11 cellular contexts compared by ENCODE assay signal in genomic region chr9:5518937-5519319, GRCh38. TPM values are rescaled to one million over a fixed set of nuclear protein-coding genes. Genes with fewer than 3 reads are reported as not detected.
DNase-seq lines count a peak whose midpoint lies in the region; ATAC-seq and TF ChIP-seq lines count a peak whose summit lies in the region.
"Had no signal": no experiment of that assay in that cellular context is flagged by ENCODE, and none has a peak within 500 bp of the region (broad histone marks: within the 10 kb centered on the region; RNA-seq: fewer than 3 reads in every experiment).

No MANE protein-coding gene starts in this region.

- peak overlapping the region; percentile 21 for H3K27ac Mint-ChIP-seq in activated CD4-positive, alpha-beta T cell treated with anti-CD3 and anti-CD28 coated beads, Interleukin-2, amount 10 ng/mL, durations not matched to agents 24 days and 14 days

- peaks cover 40% of the 10 kb centered on the region for H3K36me3 Mint-ChIP-seq in activated CD4-positive, alpha-beta T cell treated with anti-CD3 and anti-CD28 coated beads, Interleukin-2, amount 10 ng/mL, durations not matched to agents 24 days and 14 days (ENCODE audit: low read depth)

- intact Hi-C loops in activated CD4-positive, alpha-beta T cell treated with anti-CD3 and anti-CD28 coated beads, Interleukin-2, amount 10 ng/mL, durations not matched to agents 24 days and 14 days (cut with micrococcal nuclease): loop anchor here (1.0 to 2.0 kb wide), 4 partner anchors 9 to 68 kb away; partner anchors contain the start of gene PDCD1LG2

- no peak for TF ChIP-seq CTCF in suprapubic skin (IDR thresholded peaks at IDR 0.05)

- no peaks in the 10 kb centered on the region for H3K27me3 ChIP-seq in suprapubic skin

- ATAC-seq in GM21576 (IDR thresholded peaks at IDR 0.05; ENCODE audit: unreplicated experiment) (peak; percentile 14), HG03460 (IDR thresholded peaks at IDR 0.05; ENCODE audit: unreplicated experiment) (peak; percentile 27)

- no peak for TF ChIP-seq POLR2A in suprapubic skin (IDR thresholded peaks at IDR 0.05)

- peaks cover 4% of the 10 kb centered on the region for H3K9me3 Mint-ChIP-seq in activated CD4-positive, alpha-beta T cell treated with anti-CD3 and anti-CD28 coated beads, Interleukin-2, amount 10 ng/mL, durations not matched to agents 24 days and 14 days

- no peak for DNase-seq in activated CD4-positive, alpha-beta T cell treated with anti-CD3 and anti-CD28 coated beads, Interleukin-2, amount 10 ng/mL, durations not matched to agents 24 days and 14 days
- no peak for DNase-seq in activated CD4-positive, alpha-beta T cell treated with anti-CD3 and anti-CD28 coated beads, Interleukin-2, amount 50 U/mL, for 4 hours
- DNase-seq in stimulated activated CD4-positive, alpha-beta T cell treated with anti-CD3 and anti-CD28 coated beads, Interleukin-1b, Interleukin-23, amount 100 ng/mL, for 48 hours: peak; percentile 49
- no peak for DNase-seq in T-helper 9 cell
- no peak for DNase-seq in suprapubic skin (ENCODE audit: low spot score in 2 of 2)
- DNase-seq in GOT3 (lab: John Stamatoyannopoulos, UW): no peak
- DNase-seq: NCI-H2029 had no signal

- TF ChIP-seq EP300 in suprapubic skin (IDR thresholded peaks at IDR 0.05): no peak

- peaks cover 2% of the 10 kb centered on the region for H3K27me3 Mint-ChIP-seq in activated CD4-positive, alpha-beta T cell treated with anti-CD3 and anti-CD28 coated beads, Interleukin-2, amount 10 ng/mL, durations not matched to agents 24 days and 14 days

- peaks cover 12% of the 10 kb centered on the region for H3K4me1 ChIP-seq in suprapubic skin

- H3K4me1 Mint-ChIP-seq in activated CD4-positive, alpha-beta T cell treated with anti-CD3 and anti-CD28 coated beads, Interleukin-2, amount 10 ng/mL, durations not matched to agents 24 days and 14 days: peaks cover 25% of the 10 kb centered on the region

- H3K4me3 ChIP-seq in suprapubic skin: no peak overlapping the region
- H3K4me3 ChIP-seq: lung had no signal

- H3K27ac ChIP-seq in suprapubic skin: no peak overlapping the region

- H3K36me3 ChIP-seq in suprapubic skin: no peaks in the 10 kb centered on the region

- 78% methylated on average over 2 of the region's 2 CpGs for WGBS in suprapubic skin

- H3K9me3 ChIP-seq in suprapubic skin: no peaks in the 10 kb centered on the region

- no peak overlapping the region for H3K4me3 Mint-ChIP-seq in activated CD4-positive, alpha-beta T cell treated with anti-CD3 and anti-CD28 coated beads, Interleukin-2, amount 10 ng/mL, durations not matched to agents 24 days and 14 days

RNA-seq across cellular contexts. Expression of gene PDCD1LG2, which starts 8.6 kb away (rescaled TPM):
- total RNA-seq in activated CD4-positive, alpha-beta T cell treated with anti-CD3 and anti-CD28 coated beads, Interleukin-2, amount 10 ng/mL, durations not matched to agents 24 days and 14 days: 1.3 and 1.5 TPM in 2 replicates
- total RNA-seq in suprapubic skin: 1 to 10 TPM in 2 of 4 donors, under 1 TPM in 2; 0.49 to 2.2 (median 0.99) TPM
- total RNA-seq: G401 had no signal
